ENCODE assay signal across 1 cellular context in genomic region chr1:203136409-203137042, GRCh38.
TF ChIP-seq lines count a peak whose summit lies in the region.

No MANE protein-coding gene starts in this region.

TF ChIP-seq in HepG2, 621 proteins besides CTCF, POLR2A, EP300 and RAD21:
- no peak for TF ChIP-seq MLXIP (CRISPR knock-in tag; IDR thresholded peaks at IDR 0.05; ENCODE audit: borderline replicate concordance)
- TF ChIP-seq ZNF746 (CRISPR knock-in tag; IDR thresholded peaks at IDR 0.05): no peak
- no peak for TF ChIP-seq BHLHE40 (IDR thresholded peaks at IDR 0.05; ENCODE audit: low read length)
- TF ChIP-seq SOX5 (CRISPR knock-in tag; IDR thresholded peaks at IDR 0.05; ENCODE audit: borderline replicate concordance): no peak
- TF ChIP-seq, protein P1, sequence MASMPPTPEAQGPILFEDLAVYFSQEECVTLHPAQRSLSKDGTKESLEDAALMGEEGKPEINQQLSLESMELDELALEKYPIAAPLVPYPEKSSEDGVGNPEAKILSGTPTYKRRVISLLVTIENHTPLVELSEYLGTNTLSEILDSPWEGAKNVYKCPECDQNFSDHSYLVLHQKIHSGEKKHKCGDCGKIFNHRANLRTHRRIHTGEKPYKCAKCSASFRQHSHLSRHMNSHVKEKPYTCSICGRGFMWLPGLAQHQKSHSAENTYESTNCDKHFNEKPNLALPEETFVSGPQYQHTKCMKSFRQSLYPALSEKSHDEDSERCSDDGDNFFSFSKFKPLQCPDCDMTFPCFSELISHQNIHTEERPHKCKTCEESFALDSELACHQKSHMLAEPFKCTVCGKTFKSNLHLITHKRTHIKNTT (CRISPR knock-in tag; IDR thresholded peaks at IDR 0.05): no peak
- TF ChIP-seq POLR2AphosphoS5 (IDR thresholded peaks at IDR 0.05; ENCODE audit: low read depth, low read length): no peak
- no peak for TF ChIP-seq ZBTB42 (CRISPR knock-in tag; IDR thresholded peaks at IDR 0.05)
- no peak for TF ChIP-seq MXD3 (CRISPR knock-in tag; IDR thresholded peaks at IDR 0.05)
- no peak for TF ChIP-seq ZNF761 (CRISPR knock-in tag; conservative IDR thresholded peaks at IDR 0.05)
- TF ChIP-seq ZNF557 (CRISPR knock-in tag; IDR thresholded peaks at IDR 0.05): no peak
- no peak for TF ChIP-seq NFE2L1 (CRISPR knock-in tag; IDR thresholded peaks at IDR 0.05; ENCODE audit: borderline replicate concordance)
- TF ChIP-seq NCOA2 (CRISPR knock-in tag; IDR thresholded peaks at IDR 0.05): no peak
